ENCODE assay signal across 8 cellular contexts in genomic region chr11:125165111-125165663, GRCh38. TPM values are rescaled to one million over a fixed set of nuclear protein-coding genes. Genes with fewer than 3 reads are reported as not detected.
A peak's percentile ranks its signal among the peaks of the same experiment; 100 is the strongest.
DNase-seq lines count a peak whose midpoint lies in the region; ATAC-seq, FAIRE-seq and TF ChIP-seq lines count a peak whose summit lies in the region.

No MANE protein-coding gene starts in this region.

- no peak for FAIRE-seq in RCC 7860 (lab: Jason Lieb, UNC)

- intact Hi-C loops in activated CD8-positive, alpha-beta T cell treated with anti-CD3 and anti-CD28 coated beads for 36 hours (cut with micrococcal nuclease) = loop anchor here (10.0 kb wide), 1 partner anchor 180 kb away; no protein-coding TSS in a partner anchor

- no peak overlapping the region for H2BK12ac ChIP-seq in H9 (ENCODE audit: insufficient read length, low read depth, low read length)

- peaks cover 36% of the 10 kb centered on the region for H3K23me2 ChIP-seq in H9 (ENCODE audit: insufficient read length, low read depth, low read length, poor library complexity, severe bottlenecking)

- H4K8ac ChIP-seq in H9 (replicated peaks; ENCODE audit: insufficient read length, low read depth, low read length) = no peak overlapping the region

- H2AFZ ChIP-seq in H9 (ENCODE audit: low read length) = no peak overlapping the region

- no peak overlapping the region for H4K91ac ChIP-seq in H9 (ENCODE audit: insufficient read length, low read depth, low read length)

- CTCF ChIA-PET in CD8-positive, alpha-beta memory T cell (lab: Charles Lee) = interaction anchor here (1.0 to 1.2 kb wide), 2 partner anchors 16 to 59 kb away, joined by 3 to 5 read pairs; no protein-coding TSS in a partner anchor
- CTCF ChIA-PET in activated CD8-positive, alpha-beta T cell treated with anti-CD3 and anti-CD28 coated beads for 36 hours (lab: Charles Lee) = interaction anchor here (0.8 to 1.7 kb wide), 5 partner anchors 8 to 212 kb away, joined by 3 to 8 read pairs (median 4); partner anchors contain the start of gene CCDC15

- H2AK5ac ChIP-seq in H9 (ENCODE audit: insufficient read length, low read length) = no peak overlapping the region

- H3K27ac Mint-ChIP-seq in CD8-positive, alpha-beta memory T cell = no peak overlapping the region
- H3K27ac Mint-ChIP-seq in H9 = no peak overlapping the region; a peak in 2 of 7 replicates
- no peak overlapping the region for H3K27ac Mint-ChIP-seq in activated CD8-positive, alpha-beta T cell treated with anti-CD3 and anti-CD28 coated beads for 36 hours
- H3K27ac Mint-ChIP-seq in nephron progenitor cell = peak overlapping the region; percentile 97

- H3K23ac ChIP-seq in H9 (ENCODE audit: insufficient read length, low read depth, low read length) = no peak overlapping the region

- peaks cover 46% of the 10 kb centered on the region for H3K27me3 ChIP-seq in CD8-positive, alpha-beta memory T cell (ENCODE audit: insufficient read depth, low read length, poor library complexity, severe bottlenecking)
- H3K27me3 ChIP-seq in H9 (ENCODE audit: insufficient read depth, low read length) = peaks cover 40% of the 10 kb centered on the region

- no peak overlapping the region for H3K56ac ChIP-seq in H9 (ENCODE audit: insufficient read length, low read depth, low read length)

- no peak overlapping the region for H3K4ac ChIP-seq in H9 (ENCODE audit: low read depth, low read length)

- no peaks in the 10 kb centered on the region for H3K9me3 ChIP-seq in CD8-positive, alpha-beta memory T cell (ENCODE audit: low read length)
- H3K9me3 ChIP-seq in H9 (ENCODE audit: control insufficient read depth, low read depth, low read length) = no peaks in the 10 kb centered on the region

- no peaks in the 10 kb centered on the region for H3K79me1 ChIP-seq in H9 (ENCODE audit: insufficient read depth, low read depth, low read length, poor library complexity, severe bottlenecking)

- H2BK5ac ChIP-seq in H9 (ENCODE audit: insufficient read length, low read length) = no peak overlapping the region

- peaks cover 17 to 31% (median 19%) of the 10 kb centered on the region in 3 donors for H3K4me1 Mint-ChIP-seq in CD8-positive, alpha-beta memory T cell
- H3K4me1 Mint-ChIP-seq in H9 = peaks cover 66 to 71% of the 10 kb centered on the region in 2 experiments
- H3K4me1 Mint-ChIP-seq in activated CD8-positive, alpha-beta T cell treated with anti-CD3 and anti-CD28 coated beads for 36 hours (ENCODE audit: low read depth) = peaks cover 21% of the 10 kb centered on the region
- H3K4me1 Mint-ChIP-seq in nephron progenitor cell = peaks cover 81% of the 10 kb centered on the region

- no peaks in the 10 kb centered on the region for H3K36me3 Mint-ChIP-seq in CD8-positive, alpha-beta memory T cell
- H3K36me3 Mint-ChIP-seq in H9 (ENCODE audit: insufficient read depth in 1 of 3, low read depth in 3 of 3) (no peaks in the 10 kb centered on the region; a peak in 1 of 7 replicates), nephron progenitor cell (ENCODE audit: low read depth) (no peaks in the 10 kb centered on the region)
- peaks cover 1% of the 10 kb centered on the region for H3K36me3 Mint-ChIP-seq in activated CD8-positive, alpha-beta T cell treated with anti-CD3 and anti-CD28 coated beads for 36 hours (ENCODE audit: low read depth)

- peak overlapping the region; percentile 25 for H3K9ac ChIP-seq in H9 (ENCODE audit: extremely low read depth, insufficient read length, low read length)

- peak overlapping the region; percentile 70 to 95 (median 86) for H3K4me3 Mint-ChIP-seq in CD8-positive, alpha-beta memory T cell
- H3K4me3 Mint-ChIP-seq in H9 (peak overlapping the region; percentile 78 to 94), nephron progenitor cell (peak overlapping the region; percentile 96)
- peak overlapping the region; percentile 60 for H3K4me3 Mint-ChIP-seq in activated CD8-positive, alpha-beta T cell treated with anti-CD3 and anti-CD28 coated beads for 36 hours

- peak overlapping the region; percentile 41 for H3K18ac ChIP-seq in H9 (ENCODE audit: insufficient read length, low read depth, low read length)

- H3K4me3 ChIP-seq in CD8-positive, alpha-beta memory T cell (ENCODE audit: low read length) = peak overlapping the region; percentile 43
- H3K4me3 ChIP-seq in fibroblast of mammary gland (ENCODE audit: control insufficient read depth, low read depth, low read length) = peak overlapping the region; percentile 46

- no peak overlapping the region for H3K27ac ChIP-seq in CD8-positive, alpha-beta memory T cell (ENCODE audit: low read depth, low read length)
- no peak overlapping the region for H3K27ac ChIP-seq in H9 (ENCODE audit: insufficient read length, low read depth, low read length)

- POLR2A ChIA-PET in CD8-positive, alpha-beta memory T cell (lab: Charles Lee) = no interaction called here
- POLR2A ChIA-PET in activated CD8-positive, alpha-beta T cell treated with anti-CD3 and anti-CD28 coated beads for 36 hours (lab: Charles Lee) = no interaction called here

- no CpG with 5 or more reads among the region's 67 CpGs for WGBS in H9 (ENCODE audit: extremely low coverage, insufficient read length, low lambda C conversion rate)

- peak overlapping the region; percentile 88 for H3K4me2 ChIP-seq in H9 (ENCODE audit: insufficient read depth, insufficient read length, low read length)

- H3K27me3 Mint-ChIP-seq in CD8-positive, alpha-beta memory T cell = peaks cover 51 to 83% of the 10 kb centered on the region in 2 donors
- H3K27me3 Mint-ChIP-seq in H9 (ENCODE audit: low read depth) = peaks cover 57% of the 10 kb centered on the region
- peaks cover 61% of the 10 kb centered on the region for H3K27me3 Mint-ChIP-seq in activated CD8-positive, alpha-beta T cell treated with anti-CD3 and anti-CD28 coated beads for 36 hours
- peaks cover 5% of the 10 kb centered on the region for H3K27me3 Mint-ChIP-seq in nephron progenitor cell (ENCODE audit: low read depth, poor library complexity)

- no peak overlapping the region for H2BK120ac ChIP-seq in H9 (ENCODE audit: low read depth, low read length, poor library complexity, severe bottlenecking)

- no peak overlapping the region for H3T11ph ChIP-seq in H9 (ENCODE audit: low read length)

- H3K4me1 ChIP-seq in CD8-positive, alpha-beta memory T cell (ENCODE audit: insufficient read depth, low read length) = peaks cover 16% of the 10 kb centered on the region
- peaks cover 8% of the 10 kb centered on the region; the same call in 1 of the 2 replicates for H3K4me1 ChIP-seq in H9 (ENCODE audit: insufficient read depth, low read length)

- peak in 1 of 5 donors; percentile 10 for DNase-seq in CD8-positive, alpha-beta memory T cell
- DNase-seq in H9 (no peak), fibroblast of mammary gland (ENCODE audit: low read depth) (peak; percentile 11), nephron progenitor cell (peak; percentile 47), RCC 7860 (ENCODE audit: low spot score) (no peak), ureter (ENCODE audit: low spot score) (no peak)
- DNase-seq in activated CD8-positive, alpha-beta T cell treated with anti-CD3 and anti-CD28 coated beads for 36 hours = no peak

- no peak for ATAC-seq in activated CD8-positive, alpha-beta T cell treated with anti-CD3 and anti-CD28 coated beads for 36 hours
- ATAC-seq in GM21526 (IDR thresholded peaks at IDR 0.05; ENCODE audit: low FRiP score, unreplicated experiment) = no peak

- H3K79me2 ChIP-seq in H9 (ENCODE audit: insufficient read depth, low read length) = no peaks in the 10 kb centered on the region

- no peak overlapping the region for H2BK20ac ChIP-seq in H9 (ENCODE audit: low read depth, low read length, poor library complexity, severe bottlenecking)

- H2BK15ac ChIP-seq in H9 (ENCODE audit: low read depth, low read length) = no peak overlapping the region

- H4K5ac ChIP-seq in H9 (ENCODE audit: insufficient read length, low read depth, low read length) = no peak overlapping the region

- no peaks in the 10 kb centered on the region for H4K20me1 ChIP-seq in H9 (ENCODE audit: control insufficient read depth, insufficient read depth, insufficient read length)

- TF ChIP-seq CTCF in H9 (conservative IDR thresholded peaks at IDR 0.05) (no peak), fibroblast of mammary gland (conservative IDR thresholded peaks at IDR 0.05; ENCODE audit: control insufficient read depth, insufficient read depth, low read depth, low read length) (no peak), nephron progenitor cell (IDR thresholded peaks at IDR 0.05) (no peak)
- no peak for TF ChIP-seq CTCF in activated CD8-positive, alpha-beta T cell treated with anti-CD3 and anti-CD28 coated beads for 36 hours (IDR thresholded peaks at IDR 0.05)

- H3K36me3 ChIP-seq in CD8-positive, alpha-beta memory T cell (ENCODE audit: insufficient read depth, low read length) = no peaks in the 10 kb centered on the region

- peak overlapping the region; percentile 31 for H3K14ac ChIP-seq in H9 (ENCODE audit: insufficient read depth, low read length)

- H3K9me3 Mint-ChIP-seq in CD8-positive, alpha-beta memory T cell = peaks cover 0 to 5% (median 0%) of the 10 kb centered on the region in 5 donors
- H3K9me3 Mint-ChIP-seq in H9 (0 out of 5 replicates have a peak, but pooled peaks cover 0 to 3% of the 10 kb centered on the region in 2 experiments), nephron progenitor cell (no peaks in the 10 kb centered on the region)
- H3K9me3 Mint-ChIP-seq in activated CD8-positive, alpha-beta T cell treated with anti-CD3 and anti-CD28 coated beads for 36 hours = no peaks in the 10 kb centered on the region

RNA-seq across cellular contexts. Expression of gene PKNOX2, which starts 0.6 kb away (rescaled TPM):
- not detected for total RNA-seq in CD8-positive, alpha-beta memory T cell
- polyA plus RNA-seq in CD8-positive, alpha-beta memory T cell = not detected
- total RNA-seq in H9 (2021) = 1.3 and 1.4 TPM in 2 replicates
- total RNA-seq in activated CD8-positive, alpha-beta T cell treated with anti-CD3 and anti-CD28 coated beads for 36 hours = not detected
- 7.3 TPM for total RNA-seq in ureter

RNA-seq across cellular contexts. Expression of gene TMEM218, which starts 53.8 kb away (rescaled TPM):
- 10 to 100 TPM; 22.5 to 25.5 TPM for total RNA-seq in CD8-positive, alpha-beta memory T cell
- 36.6 TPM for polyA plus RNA-seq in CD8-positive, alpha-beta memory T cell
- 14.3 and 15.2 TPM in 2 replicates for total RNA-seq in H9 (2021)
- 10 to 100 TPM; 12.7 to 13.3 TPM for total RNA-seq in activated CD8-positive, alpha-beta T cell treated with anti-CD3 and anti-CD28 coated beads for 36 hours
- total RNA-seq in ureter = 33.8 TPM

Comparison
In these comparisons a context has a peak if more than half of its experiments do, and no peak if none do; other contexts are left out.
1. DNase-seq: peak in fibroblast of mammary gland (single experiment) and nephron progenitor cell (single experiment); none in H9 (single experiment), activated CD8-positive, alpha-beta T cell treated with anti-CD3 and anti-CD28 coated beads for 36 hours (single experiment), RCC 7860 (single experiment) and ureter (single experiment).
2. Peak in every context shown above with its lines, with median percentiles within 50 percentile points of each other: H3K4me3 Mint-ChIP-seq.